In the genomic region with DNA sequence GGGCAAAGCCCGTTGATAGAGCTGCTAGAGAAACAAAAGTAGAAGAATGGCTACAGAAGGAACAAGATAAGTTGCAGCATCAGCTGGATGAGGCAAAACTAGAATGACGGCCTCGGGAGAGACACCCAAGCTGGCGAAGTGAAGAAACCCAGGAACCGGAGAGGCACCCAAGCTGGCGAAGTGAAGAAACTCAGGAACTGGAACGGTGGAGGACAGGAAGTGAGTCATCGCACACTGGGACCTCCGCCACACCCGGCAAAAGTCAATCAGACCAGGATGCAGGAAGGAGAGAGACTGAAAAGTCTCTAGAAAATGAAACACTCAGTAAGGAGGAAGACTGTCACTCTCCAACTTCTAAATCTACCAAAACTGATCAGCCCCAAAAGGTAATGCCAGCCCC, we compare ENCODE assay signal across 17 cellular contexts.
DNase-seq lines count a peak whose midpoint lies in the region; ATAC-seq, FAIRE-seq and TF ChIP-seq lines count a peak whose summit lies in the region.
"Had no signal": no experiment of that assay in that cellular context is flagged by ENCODE, and none has a peak within 500 bp of the region (broad histone marks: within the 10 kb centered on the region; RNA-seq: fewer than 3 reads in every experiment).

No MANE protein-coding gene starts in this region.

- no peaks in the 10 kb centered on the region for H3K9me3 ChIP-seq in A673 (ENCODE audit: low read depth, low read length, poor library complexity, severe bottlenecking)
- H3K9me3 ChIP-seq: uterus had no signal

- no peaks in the 10 kb centered on the region for H3K36me3 ChIP-seq in A673 (ENCODE audit: insufficient read depth, low read length, poor library complexity, severe bottlenecking)
- H3K36me3 ChIP-seq: uterus had no signal

- POLR2A ChIA-PET in A673 (lab: Charles Lee; ENCODE audit: low non-redundant PET), result no interaction called here

- H3K4me1 ChIP-seq in A673 (ENCODE audit: insufficient read depth, low read length, poor library complexity, severe bottlenecking), result no peaks in the 10 kb centered on the region
- H3K4me1 ChIP-seq: Caco-2, uterus had no signal

- peak; percentile 59 for FAIRE-seq in RCC 7860 (lab: Jason Lieb, UNC)

- peak; percentile 86 for DNase-seq in A673 (ENCODE audit: low spot score)
- peak; percentile 91 to 93 for DNase-seq in Kasumi-1 (lab: John Stamatoyannopoulos, UW)
- peak; percentile 71 for DNase-seq in RCC 7860 (ENCODE audit: low spot score)
- DNase-seq in fibroblast of gingiva (ENCODE audit: low read depth), result peak; percentile 16
- DNase-seq in midbrain (lab: John Stamatoyannopoulos, UW), result no peak
- no peak for DNase-seq in NAMALWA (ENCODE audit: low spot score)
- DNase-seq: activated CD4-positive, alpha-beta T cell treated with anti-CD3 and anti-CD28 coated beads, Interleukin-2, amount 50 U/mL, for 48 hours; activated naive CD8-positive, alpha-beta T cell treated with anti-CD3 and anti-CD28 coated beads, Interleukin-2, amount 50 U/mL, for 24 hours; activated T-cell treated with anti-CD3 and anti-CD28 coated beads, Interleukin-2, amount 50 U/mL, for 48 hours; Caco-2; cerebellar nuclear complex; endodermal cell; NCI-H82; stimulated activated naive CD8-positive, alpha-beta T cell treated with anti-CD3 and anti-CD28 coated beads, Interleukin-15, amount 100 ng/mL, for 72 hours; uterus had no signal

- TF ChIP-seq CTCF in A673 (conservative IDR thresholded peaks at IDR 0.05; ENCODE audit: low read depth, low read length), result no peak

- CTCF ChIA-PET in A673 (lab: Charles Lee), result no interaction called here

- no peak overlapping the region for H3K4me3 ChIP-seq in A673 (ENCODE audit: low read depth, low read length, poor library complexity, severe bottlenecking)
- H3K4me3 ChIP-seq: uterus had no signal

- no peak for ATAC-seq in GM21360 (IDR thresholded peaks at IDR 0.05; ENCODE audit: unreplicated experiment)
- ATAC-seq in GM21447 (IDR thresholded peaks at IDR 0.05; ENCODE audit: unreplicated experiment), result no peak
- ATAC-seq: activated naive CD8-positive, alpha-beta T cell treated with anti-CD3 and anti-CD28 coated beads, Interleukin-2, amount 50 U/mL, for 24 hours; stimulated activated naive CD8-positive, alpha-beta T cell treated with anti-CD3 and anti-CD28 coated beads, Interleukin-15, amount 100 ng/mL, for 72 hours had no signal

- no TSS peak for BruUV-seq in A673 (replicated peaks; lab: Mats Ljungman, UMichigan)

- no peak overlapping the region for H3K27ac ChIP-seq in A673 (ENCODE audit: low read depth, low read length, poor library complexity, severe bottlenecking)
- H3K27ac ChIP-seq: uterus had no signal

- no peaks in the 10 kb centered on the region for H3K27me3 ChIP-seq in A673 (replicated peaks; ENCODE audit: insufficient read depth, low read depth, low read length, poor library complexity)
- H3K27me3 ChIP-seq: uterus had no signal

- intact Hi-C loops in A673 (cut with micrococcal nuclease; ENCODE audit: unreplicated experiment), result no loop called here

Comparison
In these comparisons a context has a peak if more than half of its experiments do, and no peak if none do; other contexts are left out.
1. DNase-seq: peak in A673 (single experiment), Kasumi-1 (2 of 2), RCC 7860 (single experiment) and fibroblast of gingiva (single experiment); none in midbrain (single experiment) and NAMALWA (single experiment).